ENCODE assay signal across 11 cellular contexts in the genomic region with DNA sequence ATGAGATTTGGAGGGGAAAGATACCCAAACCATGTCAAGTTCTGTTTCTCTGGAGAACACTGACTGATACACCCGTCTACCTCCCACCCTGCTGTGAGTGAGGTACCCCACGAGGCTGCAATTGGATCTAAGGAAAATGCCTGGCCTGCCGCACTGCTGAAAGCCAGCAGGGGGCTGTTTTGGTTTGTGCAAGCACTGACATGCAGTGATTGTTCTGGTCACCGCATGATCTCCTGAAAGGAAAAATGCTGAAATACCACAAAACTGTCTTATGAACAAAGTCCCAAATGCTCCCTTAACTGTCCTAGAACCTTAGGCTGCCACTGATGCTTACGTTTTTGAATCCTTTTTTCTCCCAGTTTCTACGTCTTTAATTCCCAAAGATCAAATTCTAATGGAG.
DNase-seq lines count a peak whose midpoint lies in the region; TF ChIP-seq lines count a peak whose summit lies in the region.
"Had no signal": no experiment of that assay in that cellular context is flagged by ENCODE, and none has a peak within 500 bp of the region (broad histone marks: within the 10 kb centered on the region; RNA-seq: fewer than 3 reads in every experiment).

No MANE protein-coding gene starts in this region.

- TF ChIP-seq CTCF in BJ (IDR thresholded peaks at IDR 0.05; ENCODE audit: insufficient read depth, low read depth, low read length) (peak; percentile 70), KMS-11 (conservative IDR thresholded peaks at IDR 0.05; ENCODE audit: low read depth, low read length) (peak; percentile 52; the same call in 1 of the 2 replicates), dorsolateral prefrontal cortex (IDR thresholded peaks at IDR 0.05 in 54 of 56, conservative IDR thresholded peaks at IDR 0.05 in 2 of 56; ENCODE audit: low read depth in 1 of 56, partially characterized antibody in 56 of 56) (peak in 39 of 56 donors; percentile 14 to 51 (median 32)), uterus (IDR thresholded peaks at IDR 0.05) (peak in 2 of 4 experiments; percentile 12 to 14)

- H3K4me1 ChIP-seq in KMS-11 (ENCODE audit: low read depth, poor library complexity, severe bottlenecking): no peaks in the 10 kb centered on the region
- no peaks in the 10 kb centered on the region for H3K4me1 ChIP-seq in uterus

- no peak overlapping the region for H3K4me2 ChIP-seq in KMS-11

- no peak overlapping the region for H3K27ac ChIP-seq in KMS-11
- H3K27ac ChIP-seq in dorsolateral prefrontal cortex: no peak overlapping the region
- no peak overlapping the region for H3K27ac ChIP-seq in uterus
- H3K27ac ChIP-seq: SK-N-MC had no signal

- H3K36me3 ChIP-seq in BJ (ENCODE audit: control insufficient read depth, insufficient read depth, low read length) (no peaks in the 10 kb centered on the region), KMS-11 (ENCODE audit: insufficient read depth) (no peaks in the 10 kb centered on the region), uterus (no peaks in the 10 kb centered on the region)

- no peak overlapping the region for H3K4me3 ChIP-seq in BJ (ENCODE audit: low read depth, low read length)
- H3K4me3 ChIP-seq in KMS-11 (IDR thresholded peaks at IDR 0.05; ENCODE audit: insufficient read depth, low read depth, low read length): no peak overlapping the region
- H3K4me3 ChIP-seq in dorsolateral prefrontal cortex: no peak overlapping the region
- H3K4me3 ChIP-seq in uterus: no peak overlapping the region
- H3K4me3 ChIP-seq: SK-N-MC had no signal

- H3K9ac ChIP-seq in KMS-11: no peak overlapping the region

- no peaks in the 10 kb centered on the region for H3K79me2 ChIP-seq in KMS-11 (ENCODE audit: insufficient read depth, low read depth)

- CTCF ChIA-PET in BJ (lab: Yijun Ruan, JAX): interaction anchor here (1.2 kb wide), 1 partner anchor 12 kb away, joined by 3 read pairs; no protein-coding TSS in a partner anchor

- TF ChIP-seq POLR2A in uterus (IDR thresholded peaks at IDR 0.05): no peak

- intact Hi-C loops in dorsolateral prefrontal cortex (cut with DNase I) (no loop called here), uterus (cut with DNase I; ENCODE audit: low total_unique reads) (no loop called here)

- H2AFZ ChIP-seq in KMS-11 (ENCODE audit: low read depth): no peak overlapping the region

- H3K27me3 ChIP-seq in BJ (ENCODE audit: control insufficient read depth, insufficient read depth, low read length): peaks cover 22% of the 10 kb centered on the region
- H3K27me3 ChIP-seq in KMS-11 (ENCODE audit: insufficient read depth, low read depth): no peaks in the 10 kb centered on the region
- H3K27me3 ChIP-seq in dorsolateral prefrontal cortex: peaks cover 0 to 9% (median 0%) of the 10 kb centered on the region in 45 donors
- no peaks in the 10 kb centered on the region for H3K27me3 ChIP-seq in uterus

- POLR2A ChIA-PET in BJ (lab: Charles Lee): no interaction called here

- H3K9me3 ChIP-seq in uterus: no peaks in the 10 kb centered on the region

- no peaks in the 10 kb centered on the region for H4K20me1 ChIP-seq in KMS-11 (ENCODE audit: insufficient read depth)

- DNase-seq in BJ (ENCODE audit: low read depth): no peak
- DNase-seq in dorsolateral prefrontal cortex: no peak
- DNase-seq in myocyte (ENCODE audit: low read depth): peak; percentile 31
- DNase-seq in SIG-M5 treated with dmso at 0.1 percent for 504 hours (lab: John Stamatoyannopoulos, UW; ENCODE audit: unreplicated experiment): no peak
- no peak for DNase-seq in germinal center (ENCODE audit: low spot score)
- no peak for DNase-seq in DMS153 treated with DMSO at 0.1 percent for 48 hours (lab: John Stamatoyannopoulos, UW; ENCODE audit: unreplicated experiment)
- DNase-seq in uterus: no peak
- DNase-seq: activated T-cell treated with anti-CD3 and anti-CD28 coated beads, Interleukin-2, amount 50 U/mL, for 48 hours; H7 had no signal
